ENCODE assay signal across 8 cellular contexts in the genomic region with DNA sequence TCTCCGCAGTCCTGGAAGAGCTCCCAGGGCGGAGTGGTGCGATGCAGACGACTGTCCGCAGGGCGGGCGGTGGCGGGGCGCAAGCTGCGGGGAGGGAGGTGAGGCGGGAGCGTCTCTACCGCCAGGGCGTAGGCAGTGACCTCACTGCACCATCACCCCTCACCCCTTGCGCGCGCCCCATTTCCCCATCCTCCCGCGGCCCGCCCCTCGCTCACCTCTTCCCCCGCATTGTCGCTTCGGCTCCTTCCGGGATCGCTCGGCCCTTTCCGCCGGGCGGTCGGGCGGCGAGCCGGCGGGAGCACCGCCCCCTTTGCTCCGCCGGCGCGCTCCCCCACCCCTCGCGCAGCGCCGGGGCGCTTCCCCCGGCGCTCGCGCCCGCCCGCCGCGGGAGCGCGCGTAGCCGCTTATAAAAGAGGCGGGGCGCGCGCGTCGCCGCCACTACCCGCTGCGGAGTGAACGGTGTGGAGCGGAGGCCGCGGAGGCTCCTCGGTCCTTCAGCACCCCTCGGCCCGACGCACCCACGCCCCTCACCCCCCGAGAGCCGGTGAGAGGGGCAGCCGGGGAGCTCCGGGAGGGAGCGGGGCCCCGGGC. TPM values are rescaled to one million over a fixed set of nuclear protein-coding genes. Genes with fewer than 3 reads are reported as not detected.
DNase-seq lines count a peak whose midpoint lies in the region; ATAC-seq, FAIRE-seq and TF ChIP-seq lines count a peak whose summit lies in the region.

Gene SPTAN1, plus strand, starts transcription at position 435 of the 591 bp plus-strand sequence. CDS start 14,154 bp downstream, outside the sequence.

- peaks cover 13% of the 10 kb centered on the region for H4K20me1 ChIP-seq in keratinocyte (ENCODE audit: control insufficient read depth, extremely low read depth, insufficient read depth, low read length)

- peak within 1 kb of the TSS; percentile 94 for H3K4me2 ChIP-seq in keratinocyte (ENCODE audit: control insufficient read depth, extremely low read depth, insufficient read depth, low read depth, low read length)

- peak within 1 kb of the TSS; percentile 74 for H3K9ac ChIP-seq in keratinocyte (ENCODE audit: control insufficient read depth, extremely low read depth, insufficient read depth, low read length)

- no peaks in the 10 kb centered on the region for H3K9me1 ChIP-seq in keratinocyte (ENCODE audit: control insufficient read depth, extremely low read depth, insufficient read depth, low read length)

- no peaks in the 10 kb centered on the region for H3K36me3 ChIP-seq in keratinocyte (ENCODE audit: control insufficient read depth in 2 of 2, extremely low read depth in 1 of 2, insufficient read depth in 2 of 2, low read length in 2 of 2)

- peak within 1 kb of the TSS; percentile 84 for H2AFZ ChIP-seq in keratinocyte (ENCODE audit: control insufficient read depth, low read length)

- TF ChIP-seq CTCF in AG10803 (conservative IDR thresholded peaks at IDR 0.05; ENCODE audit: low read length) (no peak; the same call in 1 of the 2 replicates), keratinocyte (optimal IDR thresholded peaks at IDR 0.05 in 1 of 3, IDR thresholded peaks at IDR 0.05 in 1 of 3, conservative IDR thresholded peaks at IDR 0.05 in 1 of 3; ENCODE audit: extremely low read depth in 1 of 3, insufficient read depth in 2 of 3, low read length in 3 of 3) (no peak)

- ATAC-seq in GM19035 (IDR thresholded peaks at IDR 0.05; ENCODE audit: unreplicated experiment), result peak; percentile 82
- peak; percentile 81 for ATAC-seq in HG03280 (IDR thresholded peaks at IDR 0.05; ENCODE audit: unreplicated experiment)

- FAIRE-seq in keratinocyte (lab: Jason Lieb, UNC), result no peak

- peaks cover 43% of the 10 kb centered on the region for H3K4me1 ChIP-seq in keratinocyte (ENCODE audit: control insufficient read depth, extremely low read depth, insufficient read depth, low read length)

- peak within 1 kb of the TSS; percentile 89 for H3K4me3 ChIP-seq in AG10803 (ENCODE audit: low read length)
- peak within 1 kb of the TSS; percentile 90 to 91 (median 91) for H3K4me3 ChIP-seq in keratinocyte (ENCODE audit: control insufficient read depth in 2 of 3, extremely low read depth in 1 of 3, insufficient read depth in 2 of 3, low read depth in 1 of 3, low read length in 3 of 3)

- H3K27me3 ChIP-seq in keratinocyte (ENCODE audit: control insufficient read depth, extremely low read depth, insufficient read depth, low read length), result no peaks in the 10 kb centered on the region

- dilution Hi-C loops in keratinocyte (cut with MboI; ENCODE audit: extremely low pct_ligation_motif_present, low sequenced_read_pairs), result no loop called here

- H3K27ac ChIP-seq in keratinocyte (ENCODE audit: control insufficient read depth, insufficient read depth, low read length), result peak within 1 kb of the TSS; percentile 72

- H3K79me2 ChIP-seq in keratinocyte (ENCODE audit: control insufficient read depth, insufficient read depth, low read length), result peaks cover 45% of the 10 kb centered on the region

- no peaks in the 10 kb centered on the region for H3K9me3 ChIP-seq in keratinocyte (ENCODE audit: control insufficient read depth, low read depth, low read length)

- DNase-seq in AG10803 (ENCODE audit: low read depth) (peak; percentile 91), NCI-H446 (lab: John Stamatoyannopoulos, UW) (peak; percentile 60 to 89), keratinocyte (ENCODE audit: low read depth, low spot score) (no peak)
- DNase-seq in activated CD4-positive, CD25-positive, alpha-beta regulatory T cell treated with anti-CD3 and anti-CD28 coated beads, Interleukin-2, amount 50 U/mL, for 16 hours (ENCODE audit: low read depth, low spot score), result peak; percentile 90
- peak; percentile 95 for DNase-seq in central memory CD4-positive, alpha-beta T cell
- DNase-seq in stimulated activated CD4-positive, alpha-beta T cell treated with anti-CD3 and anti-CD28 coated beads, Interleukin-12 subunit alpha, Interleukin-12 subunit beta, amount 100 ng/mL, for 48 hours (ENCODE audit: low read depth in 2 of 3, low spot score in 1 of 3), result peak; percentile 85 to 93 (median 89)

RNA-seq across cellular contexts. Expression of gene SPTAN1, which starts in this region (rescaled TPM):
- 98.7 to 112 TPM (median 101 TPM) in 3 replicates for polyA plus RNA-seq in keratinocyte
- polyA plus RNA-seq in keratinocyte (2011; ENCODE audit: low read depth), result 251 TPM
- polyA plus RNA-seq in keratinocyte (2011; cell fraction: cytosol; rRNA removed), result 67.2 and 80.4 TPM in 2 replicates
- polyA plus RNA-seq in keratinocyte (2011; cell fraction: nucleus; rRNA removed), result 427 and 525 TPM in 2 replicates
- polyA plus RNA-seq in keratinocyte (2012; ENCODE audit: low replicate concordance), result 134 and 162 TPM in 2 replicates
- 399 to 611 TPM (median 401 TPM) in 3 replicates for polyA minus RNA-seq in keratinocyte
- 139 TPM for polyA minus RNA-seq in keratinocyte (2011; cell fraction: cytosol; rRNA and poly(A)+ RNA removed)
- 592 and 724 TPM in 2 replicates for polyA minus RNA-seq in keratinocyte (2011; cell fraction: nucleus; rRNA and poly(A)+ RNA removed)
